20 cellular contexts compared by ENCODE assay signal in the genomic region with DNA sequence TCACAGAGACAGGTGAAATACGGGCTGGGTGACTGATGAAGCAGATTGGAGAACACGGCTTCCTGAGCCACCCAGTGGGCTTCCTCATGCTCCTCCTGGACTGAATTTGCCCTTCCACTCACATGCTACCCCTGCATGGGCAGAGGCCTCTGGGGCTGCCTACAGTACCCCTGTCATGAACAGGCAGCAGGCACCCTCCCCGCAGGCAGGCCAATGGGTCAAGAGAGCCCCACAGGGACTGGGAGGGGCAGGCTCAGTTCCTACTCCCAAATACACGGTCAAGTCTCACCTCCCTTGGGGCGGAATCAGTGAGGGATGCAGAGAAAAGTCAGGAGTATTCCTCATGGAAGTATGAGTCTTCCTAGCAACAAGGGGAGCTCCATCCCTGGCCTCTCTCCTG.
"Had no signal": no experiment of that assay in that cellular context is flagged by ENCODE, and none has a peak within 500 bp of the region (broad histone marks: within the 10 kb centered on the region; RNA-seq: fewer than 3 reads in every experiment).

No MANE protein-coding gene starts in this region.

- H2AFZ ChIP-seq: PC-9 had no signal

- H3K36me3 ChIP-seq: SJCRH30 had no signal

- H3K9me3 ChIP-seq: SJCRH30 had no signal

- H3K4me2 ChIP-seq: KMS-11, PC-9 had no signal

- H3K27ac ChIP-seq: KMS-11, PC-9, RWPE1, SJCRH30, SK-N-MC had no signal

- H3K9ac ChIP-seq: KMS-11 had no signal

- ATAC-seq: Panc1, Right ventricle myocardium inferior, SK-N-SH treated with all-trans-retinoic acid at 6 μM for 48 hours had no signal

- H3K4me3 ChIP-seq: PC-9, SJCRH30, SK-N-MC had no signal

- DNase-seq: Karpas-422, KBM-7, MM.1S, MV-4-11, NCI-H1436 treated with DMSO at 0.1 percent for 48 hours, NCI-H187, NCI-H1930, NCI-H226, NCI-H510A, NCI-H526 treated with DMSO at 0.1 percent for 48 hours, PC-9, SIG-M5 had no signal

- FAIRE-seq: RCC 7860 had no signal
